Comparison of ENCODE assay signal across 8 cellular contexts in genomic region chrX:111680988-111681779, GRCh38. TPM values are rescaled to one million over a fixed set of nuclear protein-coding genes. Genes with fewer than 3 reads are reported as not detected.
DNase-seq lines count a peak whose midpoint lies in the region; ATAC-seq and TF ChIP-seq lines count a peak whose summit lies in the region.

Gene ALG13 (plus strand): TSS chrX:111681170. CDS start chrX:111681219, 49 bp downstream.

- in situ Hi-C loops in HAP-1 (cut with MboI; ENCODE audit: low sequenced_read_pairs), result no loop called here

- H3K36me3 Mint-ChIP-seq in nephron progenitor cell (ENCODE audit: low read depth), result peaks cover 41% of the 10 kb centered on the region

- H3K4me3 ChIP-seq in HAP-1, result peak within 1 kb of the TSS; percentile 99
- H3K4me3 ChIP-seq in MG63, result peak within 1 kb of the TSS; percentile 95

- no peaks in the 10 kb centered on the region for H3K9me3 Mint-ChIP-seq in nephron progenitor cell
- no peaks in the 10 kb centered on the region for H3K9me3 Mint-ChIP-seq in stimulated activated naive CD8-positive, alpha-beta T cell treated with anti-CD3 and anti-CD28 coated beads, Interleukin-15, amount 100 ng/mL, for 72 hours

- H3K27ac Mint-ChIP-seq in nephron progenitor cell, result peak within 1 kb of the TSS; percentile 100
- peak within 1 kb of the TSS; percentile 99 for H3K27ac Mint-ChIP-seq in stimulated activated naive CD8-positive, alpha-beta T cell treated with anti-CD3 and anti-CD28 coated beads, Interleukin-15, amount 100 ng/mL, for 72 hours

- ATAC-seq in stimulated activated naive CD8-positive, alpha-beta T cell treated with anti-CD3 and anti-CD28 coated beads, Interleukin-15, amount 100 ng/mL, for 72 hours, result peak; percentile 96

- peaks cover 3% of the 10 kb centered on the region for H3K27me3 Mint-ChIP-seq in nephron progenitor cell (ENCODE audit: low read depth, poor library complexity)
- H3K27me3 Mint-ChIP-seq in stimulated activated naive CD8-positive, alpha-beta T cell treated with anti-CD3 and anti-CD28 coated beads, Interleukin-15, amount 100 ng/mL, for 72 hours, result no peaks in the 10 kb centered on the region

- peaks cover 25% of the 10 kb centered on the region for H3K4me1 Mint-ChIP-seq in nephron progenitor cell
- H3K4me1 Mint-ChIP-seq in stimulated activated naive CD8-positive, alpha-beta T cell treated with anti-CD3 and anti-CD28 coated beads, Interleukin-15, amount 100 ng/mL, for 72 hours, result peaks cover 20% of the 10 kb centered on the region

- peak within 1 kb of the TSS; percentile 94 for H3K4me3 Mint-ChIP-seq in nephron progenitor cell
- peak within 1 kb of the TSS; percentile 90 to 91 for H3K4me3 Mint-ChIP-seq in stimulated activated naive CD8-positive, alpha-beta T cell treated with anti-CD3 and anti-CD28 coated beads, Interleukin-15, amount 100 ng/mL, for 72 hours

- H3K4me1 ChIP-seq in HAP-1, result peaks cover 15% of the 10 kb centered on the region

- H3K36me3 ChIP-seq in HAP-1 (replicated peaks) (peaks cover 32% of the 10 kb centered on the region), MG63 (peaks cover 14% of the 10 kb centered on the region)

- peak; percentile 71 for DNase-seq in GDM1 (lab: John Stamatoyannopoulos, UW)
- peak; percentile 92 to 95 for DNase-seq in HAP-1 (ENCODE audit: low spot score in 2 of 2)
- peak; percentile 89 for DNase-seq in MG63
- DNase-seq in SHP77 treated with DMSO at 0.1 percent for 48 hours (lab: John Stamatoyannopoulos, UW), result peak; percentile 47
- DNase-seq in activated gamma-delta T cell (lab: John Stamatoyannopoulos, UW), result peak; percentile 75
- DNase-seq in fibroblast of the conjunctiva (ENCODE audit: low read depth), result peak; percentile 83
- peak; percentile 90 for DNase-seq in nephron progenitor cell
- peak; percentile 78 to 89 for DNase-seq in stimulated activated naive CD8-positive, alpha-beta T cell treated with anti-CD3 and anti-CD28 coated beads, Interleukin-15, amount 100 ng/mL, for 72 hours

- H3K9me3 ChIP-seq in HAP-1, result no peaks in the 10 kb centered on the region
- H3K9me3 ChIP-seq in MG63, result no peaks in the 10 kb centered on the region

- peak; percentile 85 for TF ChIP-seq CTCF in nephron progenitor cell (IDR thresholded peaks at IDR 0.05)

- H3K27me3 ChIP-seq in HAP-1 (ENCODE audit: low read depth) (no peaks in the 10 kb centered on the region), MG63 (no peaks in the 10 kb centered on the region)

RNA-seq across cellular contexts. Expression of gene ALG13, which starts in this region (rescaled TPM):
- total RNA-seq in MG63 (2014; rRNA removed; shearing (Covaris generic); ENCODE audit: low replicate concordance), result 32.0 and 42.1 TPM in 2 replicates

Comparison
In these comparisons a context has a peak if more than half of its experiments do, and no peak if none do; other contexts are left out.
1. Peak in every context shown above with its lines: DNase-seq, ATAC-seq and H3K4me3 ChIP-seq.